In the genomic region with DNA sequence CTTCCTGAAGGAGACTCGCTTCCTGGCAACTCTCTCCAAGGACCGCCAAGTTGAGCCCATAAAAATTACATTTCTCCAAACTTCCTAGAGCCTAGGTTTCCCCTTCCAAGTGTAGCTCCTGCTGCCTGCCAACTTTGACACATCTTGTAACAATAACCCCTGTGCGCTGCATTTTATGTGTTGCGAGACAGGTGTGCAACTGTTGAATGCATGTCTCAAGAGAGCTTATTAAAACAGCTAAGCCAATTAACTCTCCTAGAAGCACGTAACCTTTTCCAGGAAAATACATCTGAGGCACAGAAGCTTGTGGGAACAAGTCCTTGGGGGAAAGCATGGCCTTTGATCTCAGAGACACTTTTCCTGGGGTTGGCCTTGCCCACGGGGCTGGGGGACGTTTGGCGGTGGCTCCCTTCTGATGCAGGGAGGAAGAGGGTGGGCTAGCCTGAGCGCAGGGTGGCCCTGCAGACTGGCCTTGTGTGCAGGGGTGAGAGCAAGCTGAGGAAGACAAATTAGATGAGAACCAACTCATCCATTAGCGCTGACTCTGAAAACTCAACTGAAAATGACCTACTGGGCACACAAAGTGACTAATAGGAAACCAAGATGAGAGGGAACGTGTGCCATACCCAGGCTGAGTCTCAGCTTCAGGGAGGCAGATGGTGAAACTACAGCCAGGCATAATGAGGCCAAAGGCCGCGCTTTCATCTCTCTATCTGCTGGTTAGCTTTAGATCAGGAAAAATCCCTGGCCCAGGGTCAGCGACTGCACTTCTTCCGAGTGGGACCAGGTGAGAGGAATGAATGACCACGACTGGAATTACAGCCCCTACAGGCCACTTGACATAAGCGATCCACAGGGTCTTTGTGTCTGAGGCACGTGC, we compare ENCODE assay signal across 18 cellular contexts.
DNase-seq lines count a peak whose midpoint lies in the region; ATAC-seq and TF ChIP-seq lines count a peak whose summit lies in the region.
"Had no signal": no experiment of that assay in that cellular context is flagged by ENCODE, and none has a peak within 500 bp of the region (broad histone marks: within the 10 kb centered on the region; RNA-seq: fewer than 3 reads in every experiment).

No MANE protein-coding gene starts in this region.

- no peak overlapping the region for H3K27ac ChIP-seq in neural progenitor cell
- H3K27ac ChIP-seq: KMS-11, SK-N-MC had no signal

- H3K4me2 ChIP-seq in neural progenitor cell, result no peak overlapping the region
- H3K4me2 ChIP-seq: KMS-11 had no signal

- no peaks in the 10 kb centered on the region for H3K27me3 ChIP-seq in neural progenitor cell
- H3K27me3 ChIP-seq: BE2C had no signal

- peaks cover 10% of the 10 kb centered on the region for H3K4me1 Mint-ChIP-seq in neural progenitor cell
- peaks cover 4% of the 10 kb centered on the region for H3K4me1 Mint-ChIP-seq in T-helper 17 cell

- no peak overlapping the region for H3K9ac ChIP-seq in neural progenitor cell
- H3K9ac ChIP-seq: KMS-11 had no signal

- H4K20me1 ChIP-seq in neural progenitor cell (ENCODE audit: low read depth), result no peaks in the 10 kb centered on the region

- H3K9me3 ChIP-seq in neural progenitor cell (ENCODE audit: low read depth) (no peaks in the 10 kb centered on the region), T-helper 17 cell (ENCODE audit: control insufficient read depth, low read length, poor library complexity, severe bottlenecking) (no peaks in the 10 kb centered on the region)
- H3K9me3 ChIP-seq: BE2C had no signal

- H3K27me3 Mint-ChIP-seq in neural progenitor cell (ENCODE audit: insufficient read depth, low read depth) (peaks cover 9% of the 10 kb centered on the region), T-helper 17 cell (peaks cover 41% of the 10 kb centered on the region)

- peaks cover 16% of the 10 kb centered on the region for H3K9me3 Mint-ChIP-seq in neural progenitor cell

- H3K79me2 ChIP-seq in neural progenitor cell (ENCODE audit: low read depth), result no peaks in the 10 kb centered on the region

- no peak overlapping the region for H2AFZ ChIP-seq in neural progenitor cell (replicated peaks)

- H3K36me3 Mint-ChIP-seq in neural progenitor cell, result peaks cover 5% of the 10 kb centered on the region
- peaks cover 3% of the 10 kb centered on the region for H3K36me3 Mint-ChIP-seq in T-helper 17 cell (ENCODE audit: low read depth)

- no peak for TF ChIP-seq CTCF in neural progenitor cell (IDR thresholded peaks at IDR 0.05)
- no peak for TF ChIP-seq CTCF in omental fat pad (IDR thresholded peaks at IDR 0.05)

- H3K27ac Mint-ChIP-seq in neural progenitor cell (peak overlapping the region; percentile 42), T-helper 17 cell (no peak overlapping the region)
- H3K27ac Mint-ChIP-seq: CD4-positive, alpha-beta T cell; HFFc6 had no signal

- DNase-seq in NCI-H1417 (lab: John Stamatoyannopoulos, UW) (peak in 2 of 3 experiments; percentile 5 to 38), NCI-H1417 treated with DMSO at 0.1 percent for 48 hours (lab: John Stamatoyannopoulos, UW) (no peak), NCI-H1105 treated with DMSO at 0.1 percent for 48 hours (lab: John Stamatoyannopoulos, UW) (peak; percentile 78), NCI-H524 (lab: John Stamatoyannopoulos, UW) (peak; percentile 26 to 80), neural progenitor cell (ENCODE audit: low spot score) (no peak), T-helper 17 cell (no peak), omental fat pad (ENCODE audit: low spot score) (no peak)
- no peak for DNase-seq in activated effector memory CD4-positive, alpha-beta T cell treated with anti-CD3 and anti-CD28 coated beads, Interleukin-2, amount 50 U/mL, for 16 hours
- DNase-seq: 8988T; BE2C; CD4-positive, alpha-beta T cell; HFFc6; MV-4-11; NCI-H2081; NCI-H69; SHP77 had no signal

- H3K4me1 ChIP-seq in neural progenitor cell, result no peaks in the 10 kb centered on the region
- H3K4me1 ChIP-seq: BE2C had no signal

- H3K36me3 ChIP-seq in neural progenitor cell, result no peaks in the 10 kb centered on the region
- H3K36me3 ChIP-seq: BE2C had no signal

- no peak for ATAC-seq in T-helper 17 cell
- no peak for ATAC-seq in omental fat pad (ENCODE audit: low FRiP score)

- H3F3A ChIP-seq in neural progenitor cell (ENCODE audit: low read depth), result no peaks in the 10 kb centered on the region

- no peak overlapping the region for H3K4me3 ChIP-seq in neural progenitor cell
- H3K4me3 ChIP-seq: SK-N-MC had no signal

- H3K4me3 Mint-ChIP-seq in neural progenitor cell (no peak overlapping the region), T-helper 17 cell (no peak overlapping the region)
- H3K4me3 Mint-ChIP-seq: CD4-positive, alpha-beta T cell; HFFc6 had no signal

Comparison
In these comparisons a context has a peak if more than half of its experiments do, and no peak if none do; other contexts are left out.
1. DNase-seq: peak in NCI-H1417 (2 of 3), NCI-H1105 treated with DMSO at 0.1 percent for 48 hours (single experiment) and NCI-H524 (2 of 2); none in NCI-H1417 treated with DMSO at 0.1 percent for 48 hours (single experiment), neural progenitor cell (single experiment), activated effector memory CD4-positive, alpha-beta T cell treated with anti-CD3 and anti-CD28 coated beads, Interleukin-2, amount 50 U/mL, for 16 hours (single experiment), T-helper 17 cell (0 of 3) and omental fat pad (single experiment).